Comparison of ENCODE assay signal across 3 cellular contexts in the genomic region with DNA sequence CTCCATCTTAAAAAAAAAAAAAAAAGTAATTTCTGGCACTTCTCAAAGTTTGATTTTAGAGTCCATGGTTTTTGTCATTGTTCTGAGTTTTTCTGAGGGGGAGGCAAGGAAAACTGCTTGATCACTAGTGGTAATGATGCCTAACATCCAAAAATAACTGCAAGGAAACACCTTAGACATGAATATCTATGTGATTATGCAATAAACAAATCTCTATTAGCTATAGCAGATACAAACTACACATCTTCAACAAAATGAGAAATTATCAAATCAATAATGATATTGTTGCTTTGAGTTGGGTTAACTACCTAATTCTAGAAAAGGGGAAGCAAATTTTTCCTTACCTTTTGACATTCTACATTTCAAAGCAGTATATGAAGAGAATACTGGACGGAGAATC.
TF ChIP-seq lines count a peak whose summit lies in the region.

No MANE protein-coding gene starts in this region.

TF ChIP-seq in HepG2, 621 proteins besides CTCF, POLR2A, EP300 and RAD21:
- peak; percentile 50; the same call in 1 of the 2 replicates for TF ChIP-seq CEBPB (IDR thresholded peaks at IDR 0.05; ENCODE audit: borderline replicate concordance, low read depth, low read length)
- no peak for TF ChIP-seq ZNF101 (CRISPR knock-in tag; IDR thresholded peaks at IDR 0.05; ENCODE audit: borderline replicate concordance, low read depth)

TF ChIP-seq in IMR-90, 13 proteins besides CTCF, POLR2A, EP300 and RAD21:
- TF ChIP-seq NFE2L2 (IDR thresholded peaks at IDR 0.05; ENCODE audit: low read depth, low read length) (no peak), FOS (IDR thresholded peaks at IDR 0.05; ENCODE audit: low read depth, low read length) (no peak), RFX5 (IDR thresholded peaks at IDR 0.05; ENCODE audit: low read depth, low read length) (no peak), CEBPB (IDR thresholded peaks at IDR 0.05; ENCODE audit: low read depth, low read length) (peak; percentile 45; the same call in 1 of the 2 replicates), MAZ (IDR thresholded peaks at IDR 0.05; ENCODE audit: borderline replicate concordance, low read depth, low read length) (no peak), BHLHE40 (IDR thresholded peaks at IDR 0.05; ENCODE audit: low read depth, low read length) (no peak), RCOR1 (IDR thresholded peaks at IDR 0.05; ENCODE audit: insufficient replicate concordance, low read length) (no peak)
- TF ChIP-seq, protein P1, sequence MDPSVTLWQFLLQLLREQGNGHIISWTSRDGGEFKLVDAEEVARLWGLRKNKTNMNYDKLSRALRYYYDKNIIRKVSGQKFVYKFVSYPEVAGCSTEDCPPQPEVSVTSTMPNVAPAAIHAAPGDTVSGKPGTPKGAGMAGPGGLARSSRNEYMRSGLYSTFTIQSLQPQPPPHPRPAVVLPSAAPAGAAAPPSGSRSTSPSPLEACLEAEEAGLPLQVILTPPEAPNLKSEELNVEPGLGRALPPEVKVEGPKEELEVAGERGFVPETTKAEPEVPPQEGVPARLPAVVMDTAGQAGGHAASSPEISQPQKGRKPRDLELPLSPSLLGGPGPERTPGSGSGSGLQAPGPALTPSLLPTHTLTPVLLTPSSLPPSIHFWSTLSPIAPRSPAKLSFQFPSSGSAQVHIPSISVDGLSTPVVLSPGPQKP (IDR thresholded peaks at IDR 0.05; ENCODE audit: borderline replicate concordance, low read depth, low read length): no peak

TF ChIP-seq in K562, 482 proteins besides CTCF, POLR2A, EP300 and RAD21:
- TF ChIP-seq E2F6 (IDR thresholded peaks at IDR 0.05; ENCODE audit: borderline replicate concordance in 1 of 2, extremely low read depth in 1 of 2, insufficient read depth in 1 of 2, insufficient read length in 1 of 2, low read depth in 1 of 2, low read length in 1 of 2, poor library complexity in 1 of 2, severe bottlenecking in 1 of 2) (no peak), ZNF274 (IDR thresholded peaks at IDR 0.05; ENCODE audit: borderline replicate concordance, low read depth, low read length) (no peak), CEBPB (tag; IDR thresholded peaks at IDR 0.05) (peak; percentile 81), CEBPG (CRISPR knock-in tag; IDR thresholded peaks at IDR 0.05) (no peak), CEBPG (tag; conservative IDR thresholded peaks at IDR 0.05 in 1 of 2, IDR thresholded peaks at IDR 0.05 in 1 of 2) (peak; percentile 49 to 88), TAF15 (IDR thresholded peaks at IDR 0.05; ENCODE audit: low read depth, low read length) (no peak), ATF3 (IDR thresholded peaks at IDR 0.05) (0 out of 2 replicates have a peak, but pooled peaks have one; percentile 26), ATF3 (CRISPR knock-in tag; conservative IDR thresholded peaks at IDR 0.05) (no peak), ZKSCAN8 (CRISPR knock-in tag; IDR thresholded peaks at IDR 0.05) (no peak), STAT5B (CRISPR knock-in tag; IDR thresholded peaks at IDR 0.05) (no peak)
- TF ChIP-seq, protein P2, sequence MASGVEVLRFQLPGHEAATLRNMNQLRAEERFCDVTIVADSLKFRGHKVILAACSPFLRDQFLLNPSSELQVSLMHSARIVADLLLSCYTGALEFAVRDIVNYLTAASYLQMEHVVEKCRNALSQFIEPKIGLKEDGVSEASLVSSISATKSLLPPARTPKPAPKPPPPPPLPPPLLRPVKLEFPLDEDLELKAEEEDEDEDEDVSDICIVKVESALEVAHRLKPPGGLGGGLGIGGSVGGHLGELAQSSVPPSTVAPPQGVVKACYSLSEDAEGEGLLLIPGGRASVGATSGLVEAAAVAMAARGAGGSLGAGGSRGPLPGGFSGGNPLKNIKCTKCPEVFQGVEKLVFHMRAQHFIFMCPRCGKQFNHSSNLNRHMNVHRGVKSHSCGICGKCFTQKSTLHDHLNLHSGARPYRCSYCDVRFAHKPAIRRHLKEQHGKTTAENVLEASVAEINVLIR (CRISPR knock-in tag; IDR thresholded peaks at IDR 0.05): no peak
